In the genomic region with DNA sequence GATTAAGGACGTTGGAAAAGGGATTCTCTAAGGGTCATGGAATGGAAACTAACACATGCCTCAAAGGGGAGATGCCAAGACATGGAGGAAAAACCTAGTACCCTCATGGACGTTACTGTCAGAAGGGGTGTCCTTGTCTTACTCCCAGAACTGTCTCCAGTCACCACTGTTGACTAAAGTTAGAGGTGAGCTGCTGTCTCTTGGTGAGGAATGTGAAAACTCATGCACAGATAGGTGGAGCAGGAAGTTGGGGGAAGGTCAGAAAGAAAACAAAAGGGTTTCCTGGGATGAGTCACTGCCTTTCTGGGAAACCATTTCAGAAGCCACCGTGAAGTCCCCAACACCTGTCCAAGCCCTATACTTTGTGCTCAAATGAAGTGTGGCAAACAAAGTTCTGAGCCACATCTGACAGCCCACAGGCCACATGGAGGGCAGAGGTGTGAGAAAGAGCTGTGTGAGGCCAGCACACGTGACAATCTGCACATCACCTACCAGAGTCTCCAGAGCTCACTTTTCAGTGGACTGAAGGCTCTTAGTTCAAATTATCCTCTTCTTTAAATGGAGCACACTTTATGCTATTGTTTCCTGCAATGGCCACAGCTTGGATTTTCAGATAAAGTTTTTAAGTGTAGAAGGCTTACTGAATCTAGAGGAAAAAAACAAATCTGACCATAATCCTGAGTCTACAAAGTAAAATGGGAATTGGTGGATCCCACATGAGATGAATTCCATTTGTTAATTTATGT, we compare ENCODE assay signal across 1 cellular context.
A peak's percentile ranks its signal among the peaks of the same experiment; 100 is the strongest.
TF ChIP-seq lines count a peak whose summit lies in the region.

No MANE protein-coding gene starts in this region.

TF ChIP-seq in GM12878, 131 proteins besides CTCF, POLR2A, EP300 and RAD21 (continued from another document and continues in another):
- TF ChIP-seq, protein P1, sequence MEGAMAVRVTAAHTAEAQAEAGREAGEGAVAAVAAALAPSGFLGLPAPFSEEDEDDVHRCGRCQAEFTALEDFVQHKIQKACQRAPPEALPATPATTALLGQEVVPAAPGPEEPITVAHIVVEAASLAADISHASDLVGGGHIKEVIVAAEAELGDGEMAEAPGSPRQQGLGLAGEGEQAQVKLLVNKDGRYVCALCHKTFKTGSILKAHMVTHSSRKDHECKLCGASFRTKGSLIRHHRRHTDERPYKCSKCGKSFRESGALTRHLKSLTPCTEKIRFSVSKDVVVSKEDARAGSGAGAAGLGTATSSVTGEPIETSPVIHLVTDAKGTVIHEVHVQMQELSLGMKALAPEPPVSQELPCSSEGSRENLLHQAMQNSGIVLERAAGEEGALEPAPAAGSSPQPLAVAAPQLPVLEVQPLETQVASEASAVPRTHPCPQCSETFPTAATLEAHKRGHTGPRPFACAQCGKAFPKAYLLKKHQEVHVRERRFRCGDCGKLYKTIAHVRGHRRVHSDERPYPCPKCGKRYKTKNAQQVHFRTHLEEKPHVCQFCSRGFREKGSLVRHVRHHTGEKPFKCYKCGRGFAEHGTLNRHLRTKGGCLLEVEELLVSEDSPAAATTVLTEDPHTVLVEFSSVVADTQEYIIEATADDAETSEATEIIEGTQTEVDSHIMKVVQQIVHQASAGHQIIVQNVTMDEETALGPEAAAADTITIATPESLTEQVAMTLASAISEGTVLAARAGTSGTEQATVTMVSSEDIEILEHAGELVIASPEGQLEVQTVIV (IDR thresholded peaks at IDR 0.05; ENCODE audit: borderline replicate concordance, partially characterized antibody): no peak
- no peak for TF ChIP-seq SPI1 (IDR thresholded peaks at IDR 0.05; ENCODE audit: borderline replicate concordance, insufficient read depth, low read depth, low read length)
- no peak for TF ChIP-seq ZZZ3 (IDR thresholded peaks at IDR 0.05; ENCODE audit: control insufficient read depth, insufficient read length, low read depth)
- TF ChIP-seq, protein P2, sequence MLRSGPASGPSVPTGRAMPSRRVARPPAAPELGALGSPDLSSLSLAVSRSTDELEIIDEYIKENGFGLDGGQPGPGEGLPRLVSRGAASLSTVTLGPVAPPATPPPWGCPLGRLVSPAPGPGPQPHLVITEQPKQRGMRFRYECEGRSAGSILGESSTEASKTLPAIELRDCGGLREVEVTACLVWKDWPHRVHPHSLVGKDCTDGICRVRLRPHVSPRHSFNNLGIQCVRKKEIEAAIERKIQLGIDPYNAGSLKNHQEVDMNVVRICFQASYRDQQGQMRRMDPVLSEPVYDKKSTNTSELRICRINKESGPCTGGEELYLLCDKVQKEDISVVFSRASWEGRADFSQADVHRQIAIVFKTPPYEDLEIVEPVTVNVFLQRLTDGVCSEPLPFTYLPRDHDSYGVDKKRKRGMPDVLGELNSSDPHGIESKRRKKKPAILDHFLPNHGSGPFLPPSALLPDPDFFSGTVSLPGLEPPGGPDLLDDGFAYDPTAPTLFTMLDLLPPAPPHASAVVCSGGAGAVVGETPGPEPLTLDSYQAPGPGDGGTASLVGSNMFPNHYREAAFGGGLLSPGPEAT (IDR thresholded peaks at IDR 0.05; ENCODE audit: low read depth): peak; percentile 96
- TF ChIP-seq, protein P3, sequence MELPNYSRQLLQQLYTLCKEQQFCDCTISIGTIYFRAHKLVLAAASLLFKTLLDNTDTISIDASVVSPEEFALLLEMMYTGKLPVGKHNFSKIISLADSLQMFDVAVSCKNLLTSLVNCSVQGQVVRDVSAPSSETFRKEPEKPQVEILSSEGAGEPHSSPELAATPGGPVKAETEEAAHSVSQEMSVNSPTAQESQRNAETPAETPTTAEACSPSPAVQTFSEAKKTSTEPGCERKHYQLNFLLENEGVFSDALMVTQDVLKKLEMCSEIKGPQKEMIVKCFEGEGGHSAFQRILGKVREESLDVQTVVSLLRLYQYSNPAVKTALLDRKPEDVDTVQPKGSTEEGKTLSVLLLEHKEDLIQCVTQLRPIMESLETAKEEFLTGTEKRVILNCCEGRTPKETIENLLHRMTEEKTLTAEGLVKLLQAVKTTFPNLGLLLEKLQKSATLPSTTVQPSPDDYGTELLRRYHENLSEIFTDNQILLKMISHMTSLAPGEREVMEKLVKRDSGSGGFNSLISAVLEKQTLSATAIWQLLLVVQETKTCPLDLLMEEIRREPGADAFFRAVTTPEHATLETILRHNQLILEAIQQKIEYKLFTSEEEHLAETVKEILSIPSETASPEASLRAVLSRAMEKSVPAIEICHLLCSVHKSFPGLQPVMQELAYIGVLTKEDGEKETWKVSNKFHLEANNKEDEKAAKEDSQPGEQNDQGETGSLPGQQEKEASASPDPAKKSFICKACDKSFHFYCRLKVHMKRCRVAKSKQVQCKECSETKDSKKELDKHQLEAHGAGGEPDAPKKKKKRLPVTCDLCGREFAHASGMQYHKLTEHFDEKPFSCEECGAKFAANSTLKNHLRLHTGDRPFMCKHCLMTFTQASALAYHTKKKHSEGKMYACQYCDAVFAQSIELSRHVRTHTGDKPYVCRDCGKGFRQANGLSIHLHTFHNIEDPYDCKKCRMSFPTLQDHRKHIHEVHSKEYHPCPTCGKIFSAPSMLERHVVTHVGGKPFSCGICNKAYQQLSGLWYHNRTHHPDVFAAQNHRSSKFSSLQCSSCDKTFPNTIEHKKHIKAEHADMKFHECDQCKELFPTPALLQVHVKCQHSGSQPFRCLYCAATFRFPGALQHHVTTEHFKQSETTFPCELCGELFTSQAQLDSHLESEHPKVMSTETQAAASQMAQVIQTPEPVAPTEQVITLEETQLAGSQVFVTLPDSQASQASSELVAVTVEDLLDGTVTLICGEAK (IDR thresholded peaks at IDR 0.05; ENCODE audit: borderline replicate concordance): no peak; the same call in 1 of the 2 replicates
- peak; percentile 55; the same call in 1 of the 2 replicates for TF ChIP-seq PML (IDR thresholded peaks at IDR 0.05; ENCODE audit: low read length)
- no peak for TF ChIP-seq ASH2L (IDR thresholded peaks at IDR 0.05; ENCODE audit: borderline replicate concordance, low read depth)
- no peak for TF ChIP-seq HSF1 (IDR thresholded peaks at IDR 0.05; ENCODE audit: low read depth, low read length)
- TF ChIP-seq NRF1 (conservative IDR thresholded peaks at IDR 0.05; ENCODE audit: low read depth, low read length): no peak
- peak; percentile 84; the same call in 1 of the 2 replicates for TF ChIP-seq CHD2 (IDR thresholded peaks at IDR 0.05; ENCODE audit: borderline replicate concordance, low read depth, low read length)
- TF ChIP-seq ATF2 (IDR thresholded peaks at IDR 0.05; ENCODE audit: low read length): peak; percentile 84
- peak; percentile 57; the same call in 1 of the 2 replicates for TF ChIP-seq BMI1 (IDR thresholded peaks at IDR 0.05; ENCODE audit: borderline replicate concordance)
- no peak for TF ChIP-seq HDAC2 (IDR thresholded peaks at IDR 0.05)
- no peak for TF ChIP-seq SIN3A (IDR thresholded peaks at IDR 0.05; ENCODE audit: low read depth, low read length)
- TF ChIP-seq, protein P4, sequence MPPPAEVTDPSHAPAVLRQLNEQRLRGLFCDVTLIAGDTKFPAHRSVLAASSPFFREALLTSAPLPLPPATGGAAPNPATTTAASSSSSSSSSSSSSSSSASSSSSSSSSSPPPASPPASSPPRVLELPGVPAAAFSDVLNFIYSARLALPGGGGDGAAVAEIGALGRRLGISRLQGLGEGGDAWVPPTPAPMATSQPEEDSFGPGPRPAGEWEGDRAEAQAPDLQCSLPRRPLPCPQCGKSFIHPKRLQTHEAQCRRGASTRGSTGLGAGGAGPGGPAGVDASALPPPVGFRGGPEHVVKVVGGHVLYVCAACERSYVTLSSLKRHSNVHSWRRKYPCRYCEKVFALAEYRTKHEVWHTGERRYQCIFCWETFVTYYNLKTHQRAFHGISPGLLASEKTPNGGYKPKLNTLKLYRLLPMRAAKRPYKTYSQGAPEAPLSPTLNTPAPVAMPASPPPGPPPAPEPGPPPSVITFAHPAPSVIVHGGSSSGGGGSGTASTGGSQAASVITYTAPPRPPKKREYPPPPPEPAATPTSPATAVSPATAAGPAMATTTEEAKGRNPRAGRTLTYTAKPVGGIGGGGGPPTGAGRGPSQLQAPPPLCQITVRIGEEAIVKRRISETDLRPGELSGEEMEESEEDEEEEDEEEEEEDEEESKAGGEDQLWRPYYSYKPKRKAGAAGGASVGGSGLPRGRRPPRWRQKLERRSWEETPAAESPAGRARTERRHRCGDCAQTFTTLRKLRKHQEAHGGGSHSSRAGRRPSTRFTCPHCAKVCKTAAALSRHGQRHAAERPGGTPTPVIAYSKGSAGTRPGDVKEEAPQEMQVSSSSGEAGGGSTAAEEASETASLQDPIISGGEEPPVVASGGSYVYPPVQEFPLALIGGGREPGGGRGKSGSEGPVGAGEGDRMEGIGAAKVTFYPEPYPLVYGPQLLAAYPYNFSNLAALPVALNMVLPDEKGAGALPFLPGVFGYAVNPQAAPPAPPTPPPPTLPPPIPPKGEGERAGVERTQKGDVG (CRISPR knock-in tag; IDR thresholded peaks at IDR 0.05): no peak
- TF ChIP-seq MAX (IDR thresholded peaks at IDR 0.05; ENCODE audit: low read depth, low read length): peak; percentile 95
- 0 out of 2 replicates have a peak, but pooled peaks have one; percentile 85 for TF ChIP-seq RCOR1 (conservative IDR thresholded peaks at IDR 0.05; ENCODE audit: low read depth, low read length)
- TF ChIP-seq, protein P5, sequence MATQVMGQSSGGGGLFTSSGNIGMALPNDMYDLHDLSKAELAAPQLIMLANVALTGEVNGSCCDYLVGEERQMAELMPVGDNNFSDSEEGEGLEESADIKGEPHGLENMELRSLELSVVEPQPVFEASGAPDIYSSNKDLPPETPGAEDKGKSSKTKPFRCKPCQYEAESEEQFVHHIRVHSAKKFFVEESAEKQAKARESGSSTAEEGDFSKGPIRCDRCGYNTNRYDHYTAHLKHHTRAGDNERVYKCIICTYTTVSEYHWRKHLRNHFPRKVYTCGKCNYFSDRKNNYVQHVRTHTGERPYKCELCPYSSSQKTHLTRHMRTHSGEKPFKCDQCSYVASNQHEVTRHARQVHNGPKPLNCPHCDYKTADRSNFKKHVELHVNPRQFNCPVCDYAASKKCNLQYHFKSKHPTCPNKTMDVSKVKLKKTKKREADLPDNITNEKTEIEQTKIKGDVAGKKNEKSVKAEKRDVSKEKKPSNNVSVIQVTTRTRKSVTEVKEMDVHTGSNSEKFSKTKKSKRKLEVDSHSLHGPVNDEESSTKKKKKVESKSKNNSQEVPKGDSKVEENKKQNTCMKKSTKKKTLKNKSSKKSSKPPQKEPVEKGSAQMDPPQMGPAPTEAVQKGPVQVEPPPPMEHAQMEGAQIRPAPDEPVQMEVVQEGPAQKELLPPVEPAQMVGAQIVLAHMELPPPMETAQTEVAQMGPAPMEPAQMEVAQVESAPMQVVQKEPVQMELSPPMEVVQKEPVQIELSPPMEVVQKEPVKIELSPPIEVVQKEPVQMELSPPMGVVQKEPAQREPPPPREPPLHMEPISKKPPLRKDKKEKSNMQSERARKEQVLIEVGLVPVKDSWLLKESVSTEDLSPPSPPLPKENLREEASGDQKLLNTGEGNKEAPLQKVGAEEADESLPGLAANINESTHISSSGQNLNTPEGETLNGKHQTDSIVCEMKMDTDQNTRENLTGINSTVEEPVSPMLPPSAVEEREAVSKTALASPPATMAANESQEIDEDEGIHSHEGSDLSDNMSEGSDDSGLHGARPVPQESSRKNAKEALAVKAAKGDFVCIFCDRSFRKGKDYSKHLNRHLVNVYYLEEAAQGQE (IDR thresholded peaks at IDR 0.05; ENCODE audit: low read depth, low read length): 0 out of 2 replicates have a peak, but pooled peaks have one; percentile 22
- 0 out of 2 replicates have a peak, but pooled peaks have one; percentile 43 for TF ChIP-seq ZNF592 (IDR thresholded peaks at IDR 0.05)
- peak; percentile 97 for TF ChIP-seq MTA2 (IDR thresholded peaks at IDR 0.05; ENCODE audit: low read depth)
- no peak for TF ChIP-seq HDAC6 (IDR thresholded peaks at IDR 0.05; ENCODE audit: unreplicated experiment)
